In the genomic region with DNA sequence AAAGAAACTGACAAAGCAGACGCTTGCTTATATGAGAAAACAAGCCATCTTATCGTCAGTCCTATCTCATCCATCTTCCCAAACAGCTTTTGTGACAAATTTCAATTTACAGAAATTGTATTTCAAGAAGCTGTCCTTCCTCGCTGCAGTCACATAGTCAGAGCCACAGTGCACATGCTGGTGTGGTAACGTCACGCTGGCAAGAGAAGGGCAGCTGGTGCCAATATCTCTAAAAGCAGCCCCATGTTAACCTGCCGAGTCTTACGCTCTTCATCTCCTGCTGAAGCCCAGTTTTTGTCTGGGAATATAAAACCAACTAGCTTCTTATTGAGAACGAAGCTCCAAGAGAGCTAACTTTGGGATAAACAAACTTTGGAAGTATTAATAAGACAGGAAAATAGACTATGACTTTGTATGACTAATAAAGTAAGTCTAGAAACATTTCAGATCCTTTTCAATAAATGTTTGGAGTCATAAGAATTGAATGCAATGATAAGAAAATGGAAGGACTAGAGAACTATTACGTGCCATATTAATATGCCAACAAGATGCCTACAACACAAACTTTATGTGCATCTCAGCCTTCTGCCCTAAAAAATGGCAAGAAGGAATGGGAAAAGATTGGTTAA, we compare ENCODE assay signal across 1 cellular context.
TF ChIP-seq lines count a peak whose summit lies in the region.

No MANE protein-coding gene starts in this region.

TF ChIP-seq in IMR-90, 13 proteins besides CTCF, POLR2A, EP300 and RAD21 (continued from another document):
- no peak for TF ChIP-seq MAZ (IDR thresholded peaks at IDR 0.05; ENCODE audit: borderline replicate concordance, low read depth, low read length)
- TF ChIP-seq MAFK (IDR thresholded peaks at IDR 0.05; ENCODE audit: low read depth, low read length) = no peak
- no peak for TF ChIP-seq RCOR1 (IDR thresholded peaks at IDR 0.05; ENCODE audit: insufficient replicate concordance, low read length)
TF ChIP-seq in IMR-90: peak in this region for 0.
